In the genomic region with DNA sequence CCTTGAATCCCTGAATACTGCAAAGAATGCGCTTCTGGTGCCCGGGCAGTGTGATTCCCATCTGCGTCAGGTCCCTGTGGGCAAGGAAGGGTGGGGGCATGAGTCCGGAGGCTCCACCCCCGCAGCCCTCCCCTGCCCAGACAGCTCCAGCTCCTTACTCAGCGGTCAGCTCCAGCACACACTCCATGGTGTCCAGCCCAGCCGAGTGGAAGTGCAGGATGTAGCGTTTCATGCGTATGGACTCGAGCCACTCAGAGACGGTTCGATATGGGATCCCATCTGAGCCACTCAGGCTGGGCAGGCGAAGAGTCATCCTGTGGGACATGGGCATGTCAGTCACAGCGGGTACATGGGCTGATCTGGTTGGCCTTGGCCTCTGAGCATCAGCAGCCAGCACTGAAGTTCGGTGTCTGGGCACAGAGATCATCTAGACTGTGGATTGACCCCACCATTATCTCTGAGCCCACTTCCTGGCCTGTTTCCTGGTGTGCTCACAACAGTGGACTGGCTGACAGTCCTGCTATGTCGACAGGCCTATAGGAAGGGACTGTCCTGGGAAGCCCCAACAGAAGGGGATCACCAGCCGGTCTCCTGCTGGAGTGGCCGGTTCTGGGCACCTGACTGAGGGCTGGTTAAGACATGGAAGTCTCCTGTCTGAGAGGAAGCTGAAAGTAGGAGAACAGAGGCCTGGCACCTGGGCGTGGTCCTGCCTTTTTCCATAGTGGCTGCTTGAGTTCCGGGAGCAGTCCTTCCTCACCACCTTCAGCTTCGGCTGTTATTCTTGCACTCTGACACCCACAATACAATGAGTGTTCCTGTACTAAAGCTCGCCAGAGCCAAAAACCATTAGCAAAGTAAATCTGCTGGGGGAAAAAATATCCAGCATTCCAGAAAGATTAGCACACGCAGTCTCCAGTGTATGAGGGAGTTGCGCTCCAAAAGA, we compare ENCODE assay signal across 10 cellular contexts. TPM values are rescaled to one million over a fixed set of nuclear protein-coding genes. Genes with fewer than 3 reads are reported as not detected.
DNase-seq lines count a peak whose midpoint lies in the region; ATAC-seq and TF ChIP-seq lines count a peak whose summit lies in the region.
"Had no signal": no experiment of that assay in that cellular context is flagged by ENCODE, and none has a peak within 500 bp of the region (broad histone marks: within the 10 kb centered on the region; RNA-seq: fewer than 3 reads in every experiment).

No MANE protein-coding gene starts in this region.

- no peak overlapping the region for H4K91ac ChIP-seq in neuronal stem cell (ENCODE audit: low read depth, low read length, poor library complexity)

- POLR2A ChIA-PET in AG04450 (lab: Yijun Ruan, JAX): interaction anchor here (0.6 to 5.5 kb wide), 9 partner anchors 10 to 151 kb away, joined by 3 to 83 read pairs (median 4); a partner anchor contains a TSS

- DNase-seq in AG04450 (ENCODE audit: low read depth, low spot score) (peak; percentile 63), UCSD-AML1 (lab: John Stamatoyannopoulos, UW; ENCODE audit: unreplicated experiment) (peak; percentile 46), fibroblast of the aortic adventitia (ENCODE audit: low read depth) (peak; percentile 95), neuronal stem cell (ENCODE audit: low spot score) (no peak), T-helper 1 cell (no peak)
- no peak for DNase-seq in stimulated activated CD8-positive, alpha-beta memory T cell treated with anti-CD3 and anti-CD28 coated beads, Interleukin-4, amount 100 ng/mL, for 48 hours

- H3K18ac ChIP-seq in neuronal stem cell (ENCODE audit: low read length): no peak overlapping the region

- no peak overlapping the region for H2AFZ ChIP-seq in neuronal stem cell (ENCODE audit: low read length)

- H2BK12ac ChIP-seq in neuronal stem cell (ENCODE audit: low read length): no peak overlapping the region

- no peaks in the 10 kb centered on the region for H3K27me3 ChIP-seq in AG04450 (ENCODE audit: control insufficient read depth, insufficient read depth, low read length)
- H3K27me3 ChIP-seq in neuronal stem cell (ENCODE audit: control insufficient read depth in 3 of 3, insufficient read depth in 3 of 3, low read depth in 1 of 3, low read length in 3 of 3): no peaks in the 10 kb centered on the region

- no peak overlapping the region for H4K8ac ChIP-seq in neuronal stem cell (ENCODE audit: low read depth, low read length)

- H2BK5ac ChIP-seq in neuronal stem cell (ENCODE audit: low read length): no peak overlapping the region

- no peaks in the 10 kb centered on the region; the same call in 1 of the 2 replicates for H3K9me3 ChIP-seq in AG04450 (ENCODE audit: control insufficient read depth, insufficient read depth, low read length)
- H3K9me3 ChIP-seq in neuronal stem cell (replicated peaks in 1 of 2; ENCODE audit: control insufficient read depth in 2 of 2, insufficient read depth in 1 of 2, low read depth in 1 of 2, low read length in 2 of 2): no peaks in the 10 kb centered on the region

- H3K9ac ChIP-seq in neuronal stem cell (ENCODE audit: low read depth, low read length, poor library complexity): no peak overlapping the region

- H3K79me1 ChIP-seq in neuronal stem cell (ENCODE audit: low read depth, low read length): peaks cover 5% of the 10 kb centered on the region

- peak overlapping the region; percentile 86 for H3K27ac ChIP-seq in AG04450 (ENCODE audit: low read depth, low read length)
- no peak overlapping the region for H3K27ac ChIP-seq in neuronal stem cell (replicated peaks; ENCODE audit: low read length)

- no peak overlapping the region for H3K4ac ChIP-seq in neuronal stem cell (ENCODE audit: low read length)

- TF ChIP-seq POLR2A in GM18505 (IDR thresholded peaks at IDR 0.05; ENCODE audit: borderline replicate concordance, extremely low read depth, insufficient read depth, insufficient read length): no peak

- WGBS in neuronal stem cell (ENCODE audit: extremely low coverage in 2 of 2, insufficient read length in 2 of 2, insufficient replicate concordance in 1 of 2), 2 donors: no CpG with 5 or more reads among the region's 24 CpGs

- H2BK15ac ChIP-seq in neuronal stem cell (ENCODE audit: low read length): no peak overlapping the region

- H3K23ac ChIP-seq in neuronal stem cell (ENCODE audit: low read depth, low read length, poor library complexity): peak overlapping the region; percentile 34

- H3K4me3 ChIP-seq in AG04450 (ENCODE audit: low read depth, low read length) (no peak overlapping the region), fibroblast of the aortic adventitia (ENCODE audit: low read depth, low read length) (peak overlapping the region; percentile 40), neuronal stem cell (ENCODE audit: low read length in 2 of 2) (no peak overlapping the region)

- H3K36me3 ChIP-seq in neuronal stem cell (replicated peaks in 1 of 2; ENCODE audit: control insufficient read depth in 2 of 2, insufficient read depth in 2 of 2, low read length in 2 of 2): peaks cover 43 to 67% of the 10 kb centered on the region in 2 donors

- no peak overlapping the region for H3K4me2 ChIP-seq in neuronal stem cell (ENCODE audit: insufficient read depth, low read length, poor library complexity, severe bottlenecking)

- TF ChIP-seq CTCF in AG04450 (IDR thresholded peaks at IDR 0.05; ENCODE audit: low read depth, low read length) (no peak), fibroblast of the aortic adventitia (IDR thresholded peaks at IDR 0.05; ENCODE audit: insufficient read depth, low read length) (no peak)

- CTCF ChIA-PET in AG04450 (lab: Charles Lee): interaction anchor here (0.7 to 4.4 kb wide), 6 partner anchors 10 to 151 kb away, joined by 3 to 14 read pairs (median 4); no protein-coding TSS in a partner anchor

- ATAC-seq in GM18505 (IDR thresholded peaks at IDR 0.05; ENCODE audit: unreplicated experiment): no peak
- ATAC-seq in GM21423 (IDR thresholded peaks at IDR 0.05; ENCODE audit: unreplicated experiment): no peak

- no peak overlapping the region for H2BK120ac ChIP-seq in neuronal stem cell (ENCODE audit: low read depth, low read length)

- H3K14ac ChIP-seq in neuronal stem cell (ENCODE audit: low read length): no peak overlapping the region

- peaks cover 2 to 3% of the 10 kb centered on the region in 2 donors for H3K4me1 ChIP-seq in neuronal stem cell (ENCODE audit: control insufficient read depth in 2 of 2, insufficient read depth in 1 of 2, low read depth in 1 of 2, low read length in 2 of 2)

- no peak overlapping the region for H2AK5ac ChIP-seq in neuronal stem cell (ENCODE audit: low read depth, low read length)

RNA-seq across cellular contexts. Expression of a gene that starts 10.6 kb away (rescaled TPM):
- 32.6 and 76.4 TPM in 2 replicates for polyA plus RNA-seq in AG04450 (2011; rRNA removed)
- 111 and 154 TPM in 2 replicates for polyA minus RNA-seq in AG04450 (2011; rRNA and poly(A)+ RNA removed)
- 41.6 and 48.4 TPM in 2 replicates for total RNA-seq in fibroblast of the aortic adventitia (ENCODE audit: low replicate concordance)
- 85.0 TPM for polyA plus RNA-seq in neuronal stem cell (2013, experiment 1 of 2)
- polyA plus RNA-seq in neuronal stem cell (2013, experiment 2 of 2): 85.7 TPM

RNA-seq across cellular contexts. Expression of a gene that starts 16.9 kb away (rescaled TPM):
- polyA plus RNA-seq in AG04450 (2011; rRNA removed): 0.09 TPM in 1 of 2 replicates, not detected in the other
- 0.30 TPM in 1 of 2 replicates, not detected in the other for polyA minus RNA-seq in AG04450 (2011; rRNA and poly(A)+ RNA removed)
- total RNA-seq in fibroblast of the aortic adventitia (ENCODE audit: low replicate concordance): not detected in 2 replicates
- polyA plus RNA-seq in neuronal stem cell (2013, experiment 1 of 2): 0.24 TPM
- 0.15 TPM for polyA plus RNA-seq in neuronal stem cell (2013, experiment 2 of 2)
- total RNA-seq: RPMI7951 had no signal

RNA-seq across cellular contexts. Expression of a gene that starts 29.2 kb away (rescaled TPM):
- polyA plus RNA-seq in AG04450 (2011; rRNA removed): 3.1 and 4.2 TPM in 2 replicates
- 6.9 and 7.0 TPM in 2 replicates for polyA minus RNA-seq in AG04450 (2011; rRNA and poly(A)+ RNA removed)
- total RNA-seq in fibroblast of the aortic adventitia (ENCODE audit: low replicate concordance): 3.2 and 4.0 TPM in 2 replicates
- polyA plus RNA-seq in neuronal stem cell (2013, experiment 1 of 2): 27.3 TPM
- polyA plus RNA-seq in neuronal stem cell (2013, experiment 2 of 2): 26.2 TPM
- total RNA-seq: RPMI7951 had no signal

RNA-seq across cellular contexts. Expression of a gene that starts 51.5 kb away (rescaled TPM):
- polyA plus RNA-seq in AG04450 (2011; rRNA removed): not detected in 2 replicates
- not detected in 2 replicates for polyA minus RNA-seq in AG04450 (2011; rRNA and poly(A)+ RNA removed)
- total RNA-seq in fibroblast of the aortic adventitia (ENCODE audit: low replicate concordance): not detected in 2 replicates
- not detected for polyA plus RNA-seq in neuronal stem cell (2013, experiment 1 of 2)
- polyA plus RNA-seq in neuronal stem cell (2013, experiment 2 of 2): not detected
- total RNA-seq: kidney epithelial cell, RPMI7951 had no signal

Comparison
In these comparisons a context has a peak if more than half of its experiments do, and no peak if none do; other contexts are left out.
1. DNase-seq: peak in AG04450 (single experiment), UCSD-AML1 (single experiment) and fibroblast of the aortic adventitia (single experiment); none in neuronal stem cell (single experiment), stimulated activated CD8-positive, alpha-beta memory T cell treated with anti-CD3 and anti-CD28 coated beads, Interleukin-4, amount 100 ng/mL, for 48 hours (single experiment) and T-helper 1 cell (0 of 5).